Comparison of ENCODE assay signal across 15 cellular contexts in the genomic region with DNA sequence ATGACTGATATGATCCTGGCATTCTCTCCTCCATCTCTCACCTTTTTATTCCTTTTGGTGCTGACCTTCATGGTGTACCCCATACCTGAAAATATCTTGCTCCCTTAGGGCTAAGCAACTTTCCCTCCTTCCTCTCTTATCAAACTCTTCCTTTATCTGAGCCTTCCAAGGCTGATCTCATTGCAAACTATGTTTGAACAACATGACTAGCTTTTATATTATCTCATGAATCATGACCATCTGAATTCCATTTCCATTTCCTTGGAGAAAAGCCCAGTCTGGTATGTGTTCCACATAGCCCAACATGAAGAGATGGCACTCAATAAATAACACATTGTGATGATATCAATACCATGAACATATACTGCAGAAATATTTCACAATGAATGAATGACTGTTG.
DNase-seq lines count a peak whose midpoint lies in the region; ATAC-seq and TF ChIP-seq lines count a peak whose summit lies in the region.
"Had no signal": no experiment of that assay in that cellular context is flagged by ENCODE, and none has a peak within 500 bp of the region (broad histone marks: within the 10 kb centered on the region; RNA-seq: fewer than 3 reads in every experiment).

No MANE protein-coding gene starts in this region.

- no peak overlapping the region for H3K4me3 Mint-ChIP-seq in activated naive CD8-positive, alpha-beta T cell treated with anti-CD3 and anti-CD28 coated beads for 36 hours

- H3K4me3 ChIP-seq in lung = no peak overlapping the region
- H3K4me3 ChIP-seq: dorsolateral prefrontal cortex had no signal

- no peaks in the 10 kb centered on the region for H3K36me3 Mint-ChIP-seq in activated naive CD8-positive, alpha-beta T cell treated with anti-CD3 and anti-CD28 coated beads for 36 hours

- H3K27me3 Mint-ChIP-seq in activated naive CD8-positive, alpha-beta T cell treated with anti-CD3 and anti-CD28 coated beads for 36 hours = no peaks in the 10 kb centered on the region

- H3K4me1 ChIP-seq in lung (ENCODE audit: control insufficient read depth in 2 of 2, insufficient read depth in 2 of 2, low read length in 2 of 2) = no peaks in the 10 kb centered on the region

- no peak for TF ChIP-seq CTCF in lung (IDR thresholded peaks at IDR 0.05; ENCODE audit: control extremely low read depth, extremely low read depth)

- H3K27ac ChIP-seq in lung (ENCODE audit: low read depth in 1 of 2, low read length in 1 of 2) = peak overlapping the region in 1 of 2 donors; percentile 54
- H3K27ac ChIP-seq: dorsolateral prefrontal cortex, neutrophil had no signal

- H3K4me1 Mint-ChIP-seq in activated naive CD8-positive, alpha-beta T cell treated with anti-CD3 and anti-CD28 coated beads for 36 hours = no peaks in the 10 kb centered on the region

- H3K27ac Mint-ChIP-seq in activated naive CD8-positive, alpha-beta T cell treated with anti-CD3 and anti-CD28 coated beads for 36 hours = no peak overlapping the region

- H3K36me3 ChIP-seq in lung (ENCODE audit: control insufficient read depth in 2 of 2, insufficient read depth in 2 of 2, low read length in 2 of 2) = no peaks in the 10 kb centered on the region
- H3K36me3 ChIP-seq: neutrophil had no signal

- peak; percentile 19 for DNase-seq in AG08395 (ENCODE audit: low spot score)
- DNase-seq in NCI-H226 = peak; percentile 98
- DNase-seq in dedifferentiated amniotic fluid mesenchymal stem cell (ENCODE audit: extremely low spot score) = peak; percentile 66
- no peak for DNase-seq in lung (ENCODE audit: low spot score)
- DNase-seq in NCI-H128 (lab: John Stamatoyannopoulos, UW; ENCODE audit: unreplicated experiment) = no peak
- no peak for DNase-seq in HK-2 (ENCODE audit: unreplicated experiment)
- DNase-seq in activated naive CD8-positive, alpha-beta T cell treated with anti-CD3 and anti-CD28 coated beads for 36 hours = no peak
- DNase-seq in erythroblast (lab: John Stamatoyannopoulos, UW) = no peak
- DNase-seq: activated naive CD4-positive, alpha-beta T cell treated with anti-CD3 and anti-CD28 coated beads, Interleukin-2, amount 50 U/mL, for 16 hours; DND-41; dorsolateral prefrontal cortex; NCI-H524 treated with DMSO at 0.1 percent for 48 hours; Right ventricle myocardium superior; stimulated activated CD4-positive, alpha-beta T cell treated with anti-CD3 and anti-CD28 coated beads, Interleukin-15, amount 100 ng/mL, for 24 hours had no signal

- TF ChIP-seq POLR2A in erythroblast (IDR thresholded peaks at IDR 0.05; ENCODE audit: low read length) = no peak

- ATAC-seq in lung (ENCODE audit: insufficient read depth, low FRiP score) = peak; percentile 42

- peaks cover 0 to 3% of the 10 kb centered on the region in 2 donors for H3K9me3 ChIP-seq in lung (ENCODE audit: control insufficient read depth in 2 of 2, insufficient read depth in 1 of 2, low read length in 1 of 2)
- H3K9me3 ChIP-seq: neutrophil had no signal

- H3K9me3 Mint-ChIP-seq in activated naive CD8-positive, alpha-beta T cell treated with anti-CD3 and anti-CD28 coated beads for 36 hours = peaks cover 2% of the 10 kb centered on the region

- H3K27me3 ChIP-seq in lung (ENCODE audit: control insufficient read depth, insufficient read depth) = no peaks in the 10 kb centered on the region
- H3K27me3 ChIP-seq: neutrophil had no signal

Comparison
In these comparisons a context has a peak if more than half of its experiments do, and no peak if none do; other contexts are left out.
1. DNase-seq: peak in AG08395 (single experiment), NCI-H226 (single experiment) and dedifferentiated amniotic fluid mesenchymal stem cell (single experiment); none in lung (single experiment), NCI-H128 (single experiment), HK-2 (single experiment), activated naive CD8-positive, alpha-beta T cell treated with anti-CD3 and anti-CD28 coated beads for 36 hours (single experiment) and erythroblast (0 of 2).